Comparison of ENCODE assay signal across 1 cellular context in genomic region chr18:3623769-3624545, GRCh38.
A peak's percentile ranks its signal among the peaks of the same experiment; 100 is the strongest.
TF ChIP-seq lines count a peak whose summit lies in the region.

No MANE protein-coding gene starts in this region.

TF ChIP-seq in K562, 482 proteins besides CTCF, POLR2A, EP300 and RAD21 (continued from another document and continues in another):
- TF ChIP-seq ZNF407 (IDR thresholded peaks at IDR 0.05; ENCODE audit: low read depth) (no peak), CGGBP1 (CRISPR knock-in tag; IDR thresholded peaks at IDR 0.05) (no peak), RBM22 (IDR thresholded peaks at IDR 0.05; ENCODE audit: low read depth, low read length, poor library complexity, severe bottlenecking) (no peak), ZNF444 (CRISPR knock-in tag; IDR thresholded peaks at IDR 0.05) (no peak), CBX5 (IDR thresholded peaks at IDR 0.05; ENCODE audit: borderline replicate concordance, low read depth) (no peak), PHTF2 (CRISPR knock-in tag; IDR thresholded peaks at IDR 0.05) (no peak), NCOA1 (IDR thresholded peaks at IDR 0.05; ENCODE audit: low read depth) (no peak; the same call in none of the 2 replicates), CREB1 (IDR thresholded peaks at IDR 0.05) (peak; percentile 84), CREB1 (CRISPR knock-in tag; IDR thresholded peaks at IDR 0.05) (no peak), GMEB1 (CRISPR knock-in tag; IDR thresholded peaks at IDR 0.05) (peak; percentile 82), GTF2E2 (tag; IDR thresholded peaks at IDR 0.05) (no peak), CC2D1A (IDR thresholded peaks at IDR 0.05) (no peak), FOXA1 (IDR thresholded peaks at IDR 0.05; ENCODE audit: borderline replicate concordance) (no peak), CEBPG (CRISPR knock-in tag; IDR thresholded peaks at IDR 0.05) (peak; percentile 86), CEBPG (tag; conservative IDR thresholded peaks at IDR 0.05 in 1 of 2, IDR thresholded peaks at IDR 0.05 in 1 of 2) (peak in 1 of 2 experiments; percentile 56; a peak in 1 of 4 replicates), ZNF316 (IDR thresholded peaks at IDR 0.05) (peak; percentile 81), RFX1 (IDR thresholded peaks at IDR 0.05) (no peak), RBFOX2 (IDR thresholded peaks at IDR 0.05; ENCODE audit: low read depth, low read length) (peak; percentile 98), SREBF2 (CRISPR knock-in tag; IDR thresholded peaks at IDR 0.05) (no peak), ZNF311 (CRISPR knock-in tag; IDR thresholded peaks at IDR 0.05) (peak; percentile 79), MEF2A (IDR thresholded peaks at IDR 0.05; ENCODE audit: control insufficient read depth, low read depth, low read length) (peak; percentile 64; the same call in 1 of the 2 replicates), ELF1 (tag; IDR thresholded peaks at IDR 0.05) (peak; percentile 13; the same call in 1 of the 2 replicates), TAF9B (IDR thresholded peaks at IDR 0.05; ENCODE audit: partially characterized antibody) (no peak), HOMEZ (CRISPR knock-in tag; IDR thresholded peaks at IDR 0.05) (peak; percentile 94), ZNF507 (tag; conservative IDR thresholded peaks at IDR 0.05) (no peak), ELK3 (CRISPR knock-in tag; IDR thresholded peaks at IDR 0.05) (peak; percentile 74), TAF1 (IDR thresholded peaks at IDR 0.05; ENCODE audit: control insufficient read depth, extremely low read depth, insufficient read depth, low read length, severe bottlenecking) (peak; percentile 88), TBL1XR1 (IDR thresholded peaks at IDR 0.05; ENCODE audit: low read length in 2 of 2) (peak in 1 of 2 experiments; percentile 63; a peak in 3 of 4 replicates), ZFP30 (CRISPR knock-in tag; IDR thresholded peaks at IDR 0.05; ENCODE audit: borderline replicate concordance) (no peak), TSC22D4 (tag; IDR thresholded peaks at IDR 0.05) (no peak), MIER1 (IDR thresholded peaks at IDR 0.05; ENCODE audit: low read depth) (no peak), STAG1 (CRISPR knock-in tag; IDR thresholded peaks at IDR 0.05; ENCODE audit: borderline replicate concordance) (no peak), ZBTB11 (CRISPR knock-in tag; IDR thresholded peaks at IDR 0.05) (peak in 1 of 3 experiments; percentile 78; a peak in 2 of 6 replicates), MTF1 (CRISPR knock-in tag; IDR thresholded peaks at IDR 0.05; ENCODE audit: borderline replicate concordance) (peak; percentile 75; the same call in 1 of the 2 replicates), ZNF282 (CRISPR knock-in tag; IDR thresholded peaks at IDR 0.05) (no peak), THRAP3 (IDR thresholded peaks at IDR 0.05; ENCODE audit: borderline replicate concordance) (no peak), ZNF395 (CRISPR knock-in tag; IDR thresholded peaks at IDR 0.05) (no peak), CTBP1 (IDR thresholded peaks at IDR 0.05; ENCODE audit: borderline replicate concordance) (no peak), HMG20A (CRISPR knock-in tag; conservative IDR thresholded peaks at IDR 0.05) (0 out of 2 replicates have a peak, but pooled peaks have one; percentile 71), E2F5 (CRISPR knock-in tag; IDR thresholded peaks at IDR 0.05) (peak; percentile 80; the same call in 1 of the 2 replicates), SRSF3 (IDR thresholded peaks at IDR 0.05; ENCODE audit: insufficient read depth, low read length) (no peak), CREBBP (IDR thresholded peaks at IDR 0.05; ENCODE audit: low read depth, low read length) (no peak), CCNT2 (IDR thresholded peaks at IDR 0.05; ENCODE audit: borderline replicate concordance, extremely low read depth, insufficient read length, low read depth, low read length) (peak; percentile 90), SMARCC2 (IDR thresholded peaks at IDR 0.05; ENCODE audit: low read depth) (no peak; the same call in 1 of the 2 replicates), KLF1 (tag; IDR thresholded peaks at IDR 0.05) (peak; percentile 75; the same call in 1 of the 2 replicates), ZFP36 (IDR thresholded peaks at IDR 0.05; ENCODE audit: low read depth, low read length, partially characterized antibody) (peak; percentile 4)
